ENCODE assay signal across 30 cellular contexts in the genomic region with DNA sequence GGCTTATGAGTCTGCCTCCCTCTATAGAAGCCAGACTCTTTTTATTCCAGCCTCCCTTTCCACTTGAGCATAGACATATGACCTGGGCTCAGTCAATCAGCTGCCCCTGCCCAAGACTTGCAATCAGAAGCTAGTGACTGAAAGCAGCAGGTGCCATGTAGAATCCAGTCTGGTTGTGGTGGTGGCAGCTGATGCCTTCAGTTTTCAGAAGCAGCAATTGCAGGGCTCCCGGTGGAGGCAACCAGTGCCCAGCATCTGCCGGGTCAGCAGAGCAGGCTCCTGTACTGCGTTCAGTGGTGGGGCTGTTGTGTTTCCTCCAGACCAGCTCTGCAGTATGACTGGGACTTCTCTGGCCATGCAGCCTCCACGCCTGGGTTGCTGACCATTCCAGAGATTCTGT. TPM values are rescaled to one million over a fixed set of nuclear protein-coding genes. Genes with fewer than 3 reads are reported as not detected.
"Had no signal": no experiment of that assay in that cellular context is flagged by ENCODE, and none has a peak within 500 bp of the region (broad histone marks: within the 10 kb centered on the region; RNA-seq: fewer than 3 reads in every experiment).

No MANE protein-coding gene starts in this region.

- H3K4me1 Mint-ChIP-seq: activated CD4-positive, alpha-beta T cell treated with anti-CD3 and anti-CD28 coated beads, Interleukin-2, amount 10 ng/mL, durations not matched to agents 24 days and 14 days; activated naive CD4-positive, alpha-beta T cell treated with anti-CD3 and anti-CD28 coated beads, Interleukin-2, amount 50 U/mL, for 24 hours; activated naive CD8-positive, alpha-beta T cell treated with anti-CD3 and anti-CD28 coated beads, Interleukin-2, amount 10 ng/mL, durations not matched to agents 7 days and 5 days had no signal

- H3K4me1 ChIP-seq: body of pancreas, breast epithelium, SJSA1 had no signal

- H3K36me3 ChIP-seq: breast epithelium, SJSA1 had no signal

- H3K27ac ChIP-seq: body of pancreas, breast epithelium, SJSA1 had no signal

- H3K27me3 Mint-ChIP-seq: activated naive CD8-positive, alpha-beta T cell treated with anti-CD3 and anti-CD28 coated beads, Interleukin-2, amount 10 ng/mL, durations not matched to agents 7 days and 5 days had no signal

- H3K4me3 Mint-ChIP-seq: activated CD4-positive, alpha-beta T cell treated with anti-CD3 and anti-CD28 coated beads, Interleukin-2, amount 10 ng/mL, durations not matched to agents 24 days and 14 days; activated CD8-positive, alpha-beta T cell treated with anti-CD3 and anti-CD28 coated beads for 36 hours; activated naive CD4-positive, alpha-beta T cell treated with anti-CD3 and anti-CD28 coated beads, Interleukin-2, amount 50 U/mL, for 24 hours; activated naive CD8-positive, alpha-beta T cell treated with anti-CD3 and anti-CD28 coated beads, Interleukin-2, amount 10 ng/mL, durations not matched to agents 7 days and 5 days; activated T-cell treated with anti-CD3 and anti-CD28 coated beads, Interleukin-2, amount 50 U/mL, for 72 hours; activated T-helper 17 cell treated with anti-CD3 and anti-CD28 coated beads, Interleukin-2, amount 50 U/mL, for 72 hours; T-helper 1 cell treated with Interleukin-12 subunit alpha and Interleukin-12 subunit beta and Interleukin-4 antibody, amounts not matched to agents 30 μg/mL and 1 μg/mL, for 36 hours; T-helper 2 cell treated with Interferon-gamma antibody and Interleukin-4, amounts not matched to agents 5 μg/mL and 100 μg/mL, for 36 hours had no signal

- ATAC-seq: activated CD8-positive, alpha-beta T cell treated with anti-CD3 and anti-CD28 coated beads for 36 hours; activated T-cell treated with anti-CD3 and anti-CD28 coated beads, Interleukin-2, amount 50 U/mL, for 72 hours; activated T-helper 17 cell treated with anti-CD3 and anti-CD28 coated beads, Interleukin-2, amount 50 U/mL, for 72 hours; body of pancreas; K562; Panc1 had no signal

- DNase-seq: activated CD4-positive, alpha-beta T cell treated with anti-CD3 and anti-CD28 coated beads, Interleukin-2, amount 10 ng/mL, durations not matched to agents 24 days and 14 days; activated CD4-positive, alpha-beta T cell treated with anti-CD3 and anti-CD28 coated beads, Interleukin-2, amount 50 U/mL, for 4 hours; activated CD8-positive, alpha-beta T cell treated with anti-CD3 and anti-CD28 coated beads for 36 hours; activated gamma-delta T cell; activated naive CD4-positive, alpha-beta T cell treated with Interleukin-2 at 50 U/mL for 16 hours; activated naive CD8-positive, alpha-beta T cell treated with anti-CD3 and anti-CD28 coated beads, Interleukin-2, amount 10 ng/mL, durations not matched to agents 7 days and 5 days; activated T-cell treated with anti-CD3 and anti-CD28 coated beads, Interleukin-2, amount 50 U/mL, for 1 hour; activated T-cell treated with anti-CD3 and anti-CD28 coated beads, Interleukin-2, amount 50 U/mL, for 72 hours; body of pancreas; NCI-H1048; NCI-H1105 treated with DMSO at 0.1 percent for 48 hours; NCI-H1436; NCI-H1694; NCI-H1930; NCI-H2081 treated with DMSO at 0.1 percent for 48 hours; NCI-H226; NCI-H446 treated with DMSO at 0.1 percent for 48 hours; NCI-H69; NCI-H82; SHP77; SK-N-SH had no signal

- H3K4me3 ChIP-seq: body of pancreas, breast epithelium, K562, SJSA1 had no signal

- H3K4me2 ChIP-seq: SK-N-SH had no signal

- H3K36me3 Mint-ChIP-seq: activated naive CD4-positive, alpha-beta T cell treated with anti-CD3 and anti-CD28 coated beads, Interleukin-2, amount 50 U/mL, for 24 hours; activated naive CD8-positive, alpha-beta T cell treated with anti-CD3 and anti-CD28 coated beads, Interleukin-2, amount 10 ng/mL, durations not matched to agents 7 days and 5 days had no signal

- H3K9me3 Mint-ChIP-seq: activated CD4-positive, alpha-beta T cell treated with anti-CD3 and anti-CD28 coated beads, Interleukin-2, amount 10 ng/mL, durations not matched to agents 24 days and 14 days; activated CD8-positive, alpha-beta T cell treated with anti-CD3 and anti-CD28 coated beads for 36 hours; activated naive CD4-positive, alpha-beta T cell treated with anti-CD3 and anti-CD28 coated beads, Interleukin-2, amount 50 U/mL, for 24 hours; activated naive CD8-positive, alpha-beta T cell treated with anti-CD3 and anti-CD28 coated beads, Interleukin-2, amount 10 ng/mL, durations not matched to agents 7 days and 5 days; T-helper 1 cell treated with Interleukin-12 subunit alpha and Interleukin-12 subunit beta and Interleukin-4 antibody, amounts not matched to agents 30 μg/mL and 1 μg/mL, for 36 hours; T-helper 2 cell treated with Interferon-gamma antibody and Interleukin-4, amounts not matched to agents 5 μg/mL and 100 μg/mL, for 36 hours had no signal

- H3K27ac Mint-ChIP-seq: activated CD4-positive, alpha-beta T cell treated with anti-CD3 and anti-CD28 coated beads, Interleukin-2, amount 10 ng/mL, durations not matched to agents 24 days and 14 days; activated CD8-positive, alpha-beta T cell treated with anti-CD3 and anti-CD28 coated beads for 36 hours; activated naive CD4-positive, alpha-beta T cell treated with anti-CD3 and anti-CD28 coated beads, Interleukin-2, amount 50 U/mL, for 24 hours; activated naive CD8-positive, alpha-beta T cell treated with anti-CD3 and anti-CD28 coated beads, Interleukin-2, amount 10 ng/mL, durations not matched to agents 7 days and 5 days; activated T-cell treated with anti-CD3 and anti-CD28 coated beads, Interleukin-2, amount 50 U/mL, for 72 hours; activated T-helper 17 cell treated with anti-CD3 and anti-CD28 coated beads, Interleukin-2, amount 50 U/mL, for 72 hours; T-helper 1 cell treated with Interleukin-12 subunit alpha and Interleukin-12 subunit beta and Interleukin-4 antibody, amounts not matched to agents 30 μg/mL and 1 μg/mL, for 36 hours; T-helper 2 cell treated with Interferon-gamma antibody and Interleukin-4, amounts not matched to agents 5 μg/mL and 100 μg/mL, for 36 hours had no signal

- H3K27me3 ChIP-seq: body of pancreas, breast epithelium, SJSA1 had no signal

- H3K9me3 ChIP-seq: body of pancreas, breast epithelium, SJSA1, SK-N-SH had no signal

- H3K9ac ChIP-seq: SK-N-SH had no signal

RNA-seq across cellular contexts. Expression of a gene that starts 53.9 kb away (rescaled TPM):
- total RNA-seq: activated CD8-positive, alpha-beta memory T cell treated with anti-CD3 and anti-CD28 coated beads for 36 hours; activated CD8-positive, alpha-beta T cell treated with anti-CD3 and anti-CD28 coated beads for 36 hours; activated naive CD8-positive, alpha-beta T cell treated with anti-CD3 and anti-CD28 coated beads, Interleukin-2, amount 10 ng/mL, durations not matched to agents 7 days and 5 days; K562 had no signal
- polyA plus RNA-seq: K562 had no signal
